In genomic region chr1:75531570-75531969, GRCh38 we compare ENCODE assay signal across 35 cellular contexts.
"Had no signal": no experiment of that assay in that cellular context is flagged by ENCODE, and none has a peak within 500 bp of the region (broad histone marks: within the 10 kb centered on the region; RNA-seq: fewer than 3 reads in every experiment).

No MANE protein-coding gene starts in this region.

- H3K36me3 ChIP-seq: MG63 had no signal

- H3K9me3 ChIP-seq: MG63 had no signal

- H3K27me3 ChIP-seq: MG63 had no signal

- H3K27ac ChIP-seq: KMS-11 had no signal

- H3K4me2 ChIP-seq: KMS-11 had no signal

- H3K4me3 ChIP-seq: MG63 had no signal

- DNase-seq: Karpas-422, Kasumi-1, KBM-7, KG1, MG63, MM.1S, MV-4-11, NCI-H1048, NCI-H1092, NCI-H1092 treated with DMSO at 0.1 percent for 48 hours, NCI-H1105, NCI-H1105 treated with DMSO at 0.1 percent for 48 hours, NCI-H1417, NCI-H1417 treated with DMSO at 0.1 percent for 48 hours, NCI-H1436, NCI-H1436 treated with DMSO at 0.1 percent for 48 hours, NCI-H146, NCI-H1694, NCI-H1694 treated with DMSO at 0.1 percent for 48 hours, NCI-H187, NCI-H187 treated with DMSO at 0.1 percent for 48 hours, NCI-H1930, NCI-H2029, NCI-H2029 treated with DMSO at 0.1 percent for 48 hours, NCI-H2081, NCI-H2081 treated with DMSO at 0.1 percent for 48 hours, NCI-H2107, NCI-H2171, NCI-H2171 treated with DMSO at 0.1 percent for 48 hours, NCI-H2227 treated with DMSO at 0.1 percent for 48 hours, NCI-H226, NCI-H345, NCI-H446, NCI-H446 treated with DMSO at 0.1 percent for 48 hours had no signal

- H3K9ac ChIP-seq: KMS-11 had no signal
